Comparison of ENCODE assay signal across 8 cellular contexts in the genomic region with DNA sequence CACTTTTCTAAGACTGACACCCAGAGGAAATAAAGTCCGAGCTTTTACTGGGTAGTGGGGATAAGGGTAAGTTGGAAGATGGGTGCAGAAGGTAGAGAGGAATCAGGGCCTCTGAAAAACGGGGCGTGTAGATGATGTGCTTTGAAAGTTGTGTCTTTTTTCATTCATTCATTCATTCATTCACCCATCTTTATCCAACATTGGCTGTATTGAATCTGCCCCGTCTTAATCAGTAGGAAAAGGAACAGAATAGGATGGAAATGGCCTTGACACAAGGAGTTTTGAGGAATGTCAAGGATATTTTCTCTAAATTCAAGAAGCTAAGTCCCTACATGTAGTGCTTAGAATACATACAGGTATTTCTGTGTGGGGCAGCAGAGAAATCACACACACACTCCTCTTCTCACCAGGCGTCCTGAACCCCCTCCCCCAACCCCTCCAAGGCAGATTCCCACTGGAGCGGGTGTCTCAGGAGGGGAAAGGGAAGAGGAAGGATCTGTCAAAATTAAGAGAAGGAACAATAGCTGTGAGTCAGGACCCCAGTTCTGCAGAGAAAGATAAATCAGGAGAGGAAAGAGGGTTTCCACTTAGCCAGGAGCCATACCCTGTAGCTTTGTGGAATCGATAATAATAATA. TPM values are rescaled to one million over a fixed set of nuclear protein-coding genes. Genes with fewer than 3 reads are reported as not detected.
A peak's percentile ranks its signal among the peaks of the same experiment; 100 is the strongest.
DNase-seq lines count a peak whose midpoint lies in the region; ATAC-seq and TF ChIP-seq lines count a peak whose summit lies in the region.

No MANE protein-coding gene starts in this region.

- H3K4me1 Mint-ChIP-seq in CD8-positive, alpha-beta memory T cell, result peaks cover 8 to 13% (median 8%) of the 10 kb centered on the region in 3 donors
- H3K4me1 Mint-ChIP-seq in T-cell, result peaks cover 8 to 10% (median 9%) of the 10 kb centered on the region in 3 donors

- peak overlapping the region; percentile 54 for H3K4me3 ChIP-seq in CD8-positive, alpha-beta memory T cell (ENCODE audit: low read length)
- H3K4me3 ChIP-seq in fibroblast of mammary gland (ENCODE audit: control insufficient read depth, low read depth, low read length), result peak overlapping the region; percentile 48
- peak overlapping the region; percentile 50 for H3K4me3 ChIP-seq in ovary

- TF ChIP-seq EP300 in ovary (IDR thresholded peaks at IDR 0.05), result no peak

- peak overlapping the region; percentile 76 to 91 (median 83) for H3K4me3 Mint-ChIP-seq in CD8-positive, alpha-beta memory T cell
- H3K4me3 Mint-ChIP-seq in T-cell, result peak overlapping the region; percentile 70 to 81 (median 80)

- H3K36me3 Mint-ChIP-seq in CD8-positive, alpha-beta memory T cell, result no peaks in the 10 kb centered on the region
- H3K36me3 Mint-ChIP-seq in T-cell, result no peaks in the 10 kb centered on the region

- TF ChIP-seq CTCF in fibroblast of mammary gland (conservative IDR thresholded peaks at IDR 0.05; ENCODE audit: control insufficient read depth, insufficient read depth, low read depth, low read length) (no peak), ovary (IDR thresholded peaks at IDR 0.05) (no peak)

- H3K9me3 ChIP-seq in CD8-positive, alpha-beta memory T cell (ENCODE audit: low read length), result no peaks in the 10 kb centered on the region
- H3K9me3 ChIP-seq in ovary, result no peaks in the 10 kb centered on the region

- in situ Hi-C loops in ACHN (cut with HindIII; ENCODE audit: low pct_ligation_motif_present, low pct_unique_long_range_greater_than_20kb, low sequenced_read_pairs), result no loop called here

- no peaks in the 10 kb centered on the region for H3K36me3 ChIP-seq in CD8-positive, alpha-beta memory T cell (ENCODE audit: insufficient read depth, low read length)
- no peaks in the 10 kb centered on the region for H3K36me3 ChIP-seq in ovary

- ATAC-seq in T-cell (replicated peaks in 1 of 4), result peak in 2 of 4 experiments; percentile 22 to 36

- WGBS in ovary, 3 donors, result 12 to 16% (median 12%) methylated on average over 7 of the region's 7 CpGs

- H3K9me3 Mint-ChIP-seq in CD8-positive, alpha-beta memory T cell, result no peaks in the 10 kb centered on the region
- no peaks in the 10 kb centered on the region for H3K9me3 Mint-ChIP-seq in T-cell

- H3K4me1 ChIP-seq in CD8-positive, alpha-beta memory T cell (ENCODE audit: insufficient read depth, low read length), result no peaks in the 10 kb centered on the region
- H3K4me1 ChIP-seq in ovary (ENCODE audit: insufficient read depth), result peaks cover 2% of the 10 kb centered on the region

- TF ChIP-seq POLR2A in ovary (IDR thresholded peaks at IDR 0.05), result no peak

- intact Hi-C loops in ovary (cut with DNase I), result no loop called here

- peaks cover 26 to 33% of the 10 kb centered on the region in 2 donors for H3K27me3 Mint-ChIP-seq in CD8-positive, alpha-beta memory T cell
- peaks cover 28 to 34% of the 10 kb centered on the region in 2 donors for H3K27me3 Mint-ChIP-seq in T-cell

- DNase-seq in CD8-positive, alpha-beta memory T cell, result no peak
- no peak for DNase-seq in T-cell
- no peak for DNase-seq in fibroblast of mammary gland (ENCODE audit: low read depth)
- no peak for DNase-seq in ovary
- DNase-seq in NCI-H2029 (lab: John Stamatoyannopoulos, UW), result no peak
- no peak for DNase-seq in GF-D8 (lab: John Stamatoyannopoulos, UW)
- no peak for DNase-seq in ACHN
- no peak for DNase-seq in RPMI8226

- CTCF ChIA-PET in CD8-positive, alpha-beta memory T cell (lab: Charles Lee), result interaction anchor here (1.1 to 1.4 kb wide), 3 partner anchors 17 to 168 kb away, joined by 4 to 5 read pairs (median 4); no protein-coding TSS in a partner anchor
- CTCF ChIA-PET in T-cell (lab: Charles Lee), result interaction anchor here in 1 of 2 donors (0.8 kb wide), 2 partner anchors 136 to 168 kb away, joined by 3 to 5 read pairs; a partner anchor contains a TSS

- peak overlapping the region in 2 of 8 donors; percentile 8 to 24 for H3K27ac Mint-ChIP-seq in CD8-positive, alpha-beta memory T cell
- no peak overlapping the region for H3K27ac Mint-ChIP-seq in T-cell

- POLR2A ChIA-PET in CD8-positive, alpha-beta memory T cell (lab: Charles Lee), result no interaction called here
- POLR2A ChIA-PET in T-cell (lab: Charles Lee), result interaction anchor here in 1 of 2 donors (0.5 kb wide), 1 partner anchor 110 kb away, joined by 3 read pairs; no protein-coding TSS in a partner anchor

- no peak overlapping the region for H3K27ac ChIP-seq in CD8-positive, alpha-beta memory T cell (ENCODE audit: low read depth, low read length)
- H3K27ac ChIP-seq in ovary, result no peak overlapping the region

- peaks cover 19% of the 10 kb centered on the region for H3K27me3 ChIP-seq in CD8-positive, alpha-beta memory T cell (ENCODE audit: insufficient read depth, low read length, poor library complexity, severe bottlenecking)
- no peaks in the 10 kb centered on the region for H3K27me3 ChIP-seq in ovary

RNA-seq across cellular contexts. Expression of a gene that starts 13.9 kb away (rescaled TPM):
- total RNA-seq in CD8-positive, alpha-beta memory T cell, result 1 to 10 TPM; 3.6 to 4.8 TPM
- polyA plus RNA-seq in CD8-positive, alpha-beta memory T cell, result 3.9 TPM
- total RNA-seq in T-cell (1 to 10 TPM in 3 of 5 donors, under 1 TPM in 2; 0.56 to 3.4 (median 1.9) TPM), ovary (10 to 100 TPM in 1 of 7 donors, 1 to 10 TPM in 6; 2.3 to 16.5 (median 4.4) TPM)
- polyA plus RNA-seq in ovary, result 10 to 100 TPM in 1 of 2 donors, 1 to 10 TPM in 1; 8.6 to 12.3 TPM
